ENCODE assay signal across 11 cellular contexts in genomic region chr1:156495401-156496140, GRCh38. TPM values are rescaled to one million over a fixed set of nuclear protein-coding genes. Genes with fewer than 3 reads are reported as not detected.
DNase-seq lines count a peak whose midpoint lies in the region; ATAC-seq and TF ChIP-seq lines count a peak whose summit lies in the region.
"Had no signal": no experiment of that assay in that cellular context is flagged by ENCODE, and none has a peak within 500 bp of the region (broad histone marks: within the 10 kb centered on the region; RNA-seq: fewer than 3 reads in every experiment).

No MANE protein-coding gene starts in this region.

- peaks cover 11% of the 10 kb centered on the region for H3K4me1 ChIP-seq in HEK293 (ENCODE audit: control insufficient read depth, insufficient read depth, low read length)

- ATAC-seq in activated naive CD4-positive, alpha-beta T cell treated with anti-CD3 and anti-CD28 coated beads, Interleukin-2, amount 50 U/mL, for 72 hours: no peak
- ATAC-seq in stimulated activated effector memory CD8-positive, alpha-beta T cell treated with anti-CD3 and anti-CD28 coated beads, Interleukin-12 subunit alpha, Interleukin-12 subunit beta, amount 100 ng/mL, for 72 hours: no peak
- ATAC-seq in HG03460 (IDR thresholded peaks at IDR 0.05; ENCODE audit: unreplicated experiment): no peak

- no peak for TF ChIP-seq CTCF in HEK293 (tag by site-specific recombination; IDR thresholded peaks at IDR 0.05)

- no peak for DNase-seq in activated naive CD4-positive, alpha-beta T cell treated with anti-CD3 and anti-CD28 coated beads, Interleukin-2, amount 50 U/mL, for 72 hours (ENCODE audit: low spot score in 2 of 2)
- DNase-seq in immature natural killer cell (peak in 1 of 3 donors; percentile 2), NAMALWA (ENCODE audit: low spot score) (no peak), OCI-M2 (lab: John Stamatoyannopoulos, UW; ENCODE audit: unreplicated experiment) (no peak)
- DNase-seq in stimulated activated effector memory CD8-positive, alpha-beta T cell treated with anti-CD3 and anti-CD28 coated beads, Interleukin-12 subunit alpha, Interleukin-12 subunit beta, amount 100 ng/mL, for 72 hours (ENCODE audit: low spot score in 2 of 2): no peak
- no peak for DNase-seq in activated effector memory CD4-positive, alpha-beta T cell treated with anti-CD3 and anti-CD28 coated beads, Interleukin-2, amount 50 U/mL, for 16 hours
- DNase-seq: activated CD4-positive, alpha-beta T cell treated with anti-CD3 and anti-CD28 coated beads, Interleukin-2, amount 50 U/mL, for 1 hour; NCI-H446; retina had no signal

- peaks cover 87 to 88% of the 10 kb centered on the region in 2 donors for H3K4me1 Mint-ChIP-seq in immature natural killer cell
- peaks cover 87% of the 10 kb centered on the region for H3K4me1 Mint-ChIP-seq in stimulated activated effector memory CD8-positive, alpha-beta T cell treated with anti-CD3 and anti-CD28 coated beads, Interleukin-12 subunit alpha, Interleukin-12 subunit beta, amount 100 ng/mL, for 72 hours

- no peaks in the 10 kb centered on the region for H3K9me3 Mint-ChIP-seq in activated naive CD4-positive, alpha-beta T cell treated with anti-CD3 and anti-CD28 coated beads, Interleukin-2, amount 50 U/mL, for 72 hours
- H3K9me3 Mint-ChIP-seq in immature natural killer cell: no peaks in the 10 kb centered on the region
- no peaks in the 10 kb centered on the region for H3K9me3 Mint-ChIP-seq in stimulated activated effector memory CD8-positive, alpha-beta T cell treated with anti-CD3 and anti-CD28 coated beads, Interleukin-12 subunit alpha, Interleukin-12 subunit beta, amount 100 ng/mL, for 72 hours

- no peaks in the 10 kb centered on the region for H3K9me3 ChIP-seq in HEK293 (ENCODE audit: control insufficient read depth, insufficient read depth, low read depth, low read length)

- H3K27me3 Mint-ChIP-seq in immature natural killer cell (ENCODE audit: low read depth in 3 of 3): peaks cover 17 to 28% (median 21%) of the 10 kb centered on the region in 3 donors

- POLR2A ChIA-PET in HEK293 (lab: Yijun Ruan, JAX): no interaction called here

- H3K4me3 ChIP-seq in HEK293 (ENCODE audit: low read depth, low read length): no peak overlapping the region

- peak overlapping the region; percentile 88 to 96 (median 93) for H3K4me3 Mint-ChIP-seq in immature natural killer cell
- peak overlapping the region; percentile 85 for H3K4me3 Mint-ChIP-seq in stimulated activated effector memory CD8-positive, alpha-beta T cell treated with anti-CD3 and anti-CD28 coated beads, Interleukin-12 subunit alpha, Interleukin-12 subunit beta, amount 100 ng/mL, for 72 hours

- peak overlapping the region; percentile 78 to 87 for H3K27ac Mint-ChIP-seq in activated naive CD4-positive, alpha-beta T cell treated with anti-CD3 and anti-CD28 coated beads, Interleukin-2, amount 50 U/mL, for 72 hours
- H3K27ac Mint-ChIP-seq in immature natural killer cell: peak overlapping the region; percentile 46 to 100 (median 80)
- H3K27ac Mint-ChIP-seq in stimulated activated effector memory CD8-positive, alpha-beta T cell treated with anti-CD3 and anti-CD28 coated beads, Interleukin-12 subunit alpha, Interleukin-12 subunit beta, amount 100 ng/mL, for 72 hours: peak overlapping the region; percentile 99

- peaks cover 6 to 23% of the 10 kb centered on the region in 2 donors for H3K36me3 Mint-ChIP-seq in activated naive CD4-positive, alpha-beta T cell treated with anti-CD3 and anti-CD28 coated beads, Interleukin-2, amount 50 U/mL, for 72 hours
- H3K36me3 Mint-ChIP-seq in immature natural killer cell: peaks cover 0 to 4% (median 0%) of the 10 kb centered on the region in 3 donors
- H3K36me3 Mint-ChIP-seq in stimulated activated effector memory CD8-positive, alpha-beta T cell treated with anti-CD3 and anti-CD28 coated beads, Interleukin-12 subunit alpha, Interleukin-12 subunit beta, amount 100 ng/mL, for 72 hours: peaks cover 69% of the 10 kb centered on the region

- H3K36me3 ChIP-seq in HEK293 (ENCODE audit: control insufficient read depth in 2 of 2, insufficient read depth in 1 of 2, low read length in 2 of 2): peaks cover 0 to 9% of the 10 kb centered on the region in 2 experiments; a peak in 1 of 3 replicates

- CTCF ChIA-PET in HEK293 (lab: Yijun Ruan, JAX): interaction anchor here (0.7 kb wide), 2 partner anchors 20 to 162 kb away, joined by 3 read pairs; no protein-coding TSS in a partner anchor

- no peak overlapping the region for H3K27ac ChIP-seq in HEK293 (ENCODE audit: extremely low read depth, low read depth, low read length)

TF ChIP-seq in HEK293, 187 proteins besides CTCF, POLR2A, EP300 and RAD21:
- TF ChIP-seq ZNF121 (tag by site-specific recombination; IDR thresholded peaks at IDR 0.05): peak; percentile 64
- no peak for TF ChIP-seq ZNF692 (tag by site-specific recombination; IDR thresholded peaks at IDR 0.05)
- TF ChIP-seq ZNF560 (tag by site-specific recombination; IDR thresholded peaks at IDR 0.05; ENCODE audit: borderline replicate concordance): no peak

RNA-seq across cellular contexts. Expression of gene MEF2D, which starts 5.0 kb away (rescaled TPM):
- 10 to 100 TPM; 31.7 to 62.5 TPM for total RNA-seq in activated naive CD4-positive, alpha-beta T cell treated with anti-CD3 and anti-CD28 coated beads, Interleukin-2, amount 50 U/mL, for 72 hours
- polyA plus RNA-seq in immature natural killer cell: 10 to 100 TPM in 1 of 3 donors, 1 to 10 TPM in 2; 5.0 to 22.8 (median 6.0) TPM
